In the genomic region with DNA sequence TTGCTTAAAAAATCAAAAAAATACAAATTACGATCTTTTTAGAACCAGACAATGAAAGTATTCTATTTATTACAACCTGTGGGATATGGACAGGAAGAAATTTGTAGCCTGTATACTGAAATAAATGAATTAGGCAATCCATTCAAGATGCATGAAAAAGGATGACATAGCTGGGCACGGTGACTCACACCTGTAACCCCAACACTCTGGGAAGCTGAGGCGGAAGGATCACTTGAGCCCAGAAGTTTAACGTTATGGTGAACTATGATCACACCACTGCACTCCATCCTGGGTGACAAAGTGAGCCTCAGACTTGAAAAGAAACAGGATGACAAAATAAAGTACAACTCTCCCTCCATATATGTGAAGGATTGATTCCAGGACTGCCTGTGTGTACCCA, we compare ENCODE assay signal across 2 cellular contexts.
TF ChIP-seq lines count a peak whose summit lies in the region.

No MANE protein-coding gene starts in this region.

TF ChIP-seq in IMR-90, 13 proteins besides CTCF, POLR2A, EP300 and RAD21:
- no peak; the same call in 1 of the 2 replicates for TF ChIP-seq CEBPB (IDR thresholded peaks at IDR 0.05; ENCODE audit: low read depth, low read length)
- no peak for TF ChIP-seq RFX5 (IDR thresholded peaks at IDR 0.05; ENCODE audit: low read depth, low read length)
- TF ChIP-seq RCOR1 (IDR thresholded peaks at IDR 0.05; ENCODE audit: insufficient replicate concordance, low read length), result no peak
- TF ChIP-seq SMC3 (IDR thresholded peaks at IDR 0.05; ENCODE audit: low read depth, low read length), result no peak
- TF ChIP-seq FOS (IDR thresholded peaks at IDR 0.05; ENCODE audit: low read depth, low read length), result no peak
- no peak for TF ChIP-seq USF2 (IDR thresholded peaks at IDR 0.05; ENCODE audit: low read depth, low read length)
- no peak for TF ChIP-seq CHD1 (IDR thresholded peaks at IDR 0.05; ENCODE audit: low read depth, low read length)
- no peak for TF ChIP-seq MXI1 (IDR thresholded peaks at IDR 0.05; ENCODE audit: borderline replicate concordance, low read depth, low read length)
- no peak for TF ChIP-seq MAZ (IDR thresholded peaks at IDR 0.05; ENCODE audit: borderline replicate concordance, low read depth, low read length)
- no peak for TF ChIP-seq ELK1 (IDR thresholded peaks at IDR 0.05; ENCODE audit: borderline replicate concordance, low read depth, low read length)
- no peak for TF ChIP-seq BHLHE40 (IDR thresholded peaks at IDR 0.05; ENCODE audit: low read depth, low read length)

TF ChIP-seq in SK-N-SH, 30 proteins besides CTCF, POLR2A, EP300 and RAD21:
- TF ChIP-seq MAX (IDR thresholded peaks at IDR 0.05; ENCODE audit: low read depth) (no peak), MXI1 (IDR thresholded peaks at IDR 0.05; ENCODE audit: low read depth, low read length) (no peak), RCOR1 (IDR thresholded peaks at IDR 0.05; ENCODE audit: low read length) (no peak), ELF1 (IDR thresholded peaks at IDR 0.05) (no peak), TAF1 (IDR thresholded peaks at IDR 0.05; ENCODE audit: borderline replicate concordance, low read depth, low read length) (no peak), FOSL2 (IDR thresholded peaks at IDR 0.05; ENCODE audit: borderline replicate concordance, low read depth) (no peak), PBX3 (IDR thresholded peaks at IDR 0.05) (no peak), NRF1 (IDR thresholded peaks at IDR 0.05; ENCODE audit: low read depth, low read length) (no peak), SIN3A (IDR thresholded peaks at IDR 0.05; ENCODE audit: borderline replicate concordance, low read depth, low read length) (no peak), USF1 (IDR thresholded peaks at IDR 0.05; ENCODE audit: borderline replicate concordance, low read depth) (no peak)
